ENCODE assay signal across 29 cellular contexts in the genomic region with DNA sequence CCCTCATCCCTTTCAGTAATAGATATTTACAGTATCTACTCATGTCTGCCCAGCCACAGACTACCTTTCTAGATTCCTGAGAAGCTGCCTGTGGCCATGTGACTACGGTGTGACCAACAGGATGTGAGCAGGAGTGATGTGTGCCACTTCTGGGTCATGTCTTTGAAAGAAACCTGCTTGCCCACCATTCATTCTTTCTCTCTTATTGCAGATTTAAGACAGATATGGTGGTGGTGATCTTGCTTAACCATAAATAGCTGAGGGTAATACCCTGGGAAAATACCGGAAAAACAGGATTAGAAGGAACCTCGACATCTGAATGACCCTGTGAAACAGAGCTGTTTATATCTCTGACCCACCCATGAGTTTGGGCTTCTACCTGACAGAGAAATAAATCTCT. TPM values are rescaled to one million over a fixed set of nuclear protein-coding genes. Genes with fewer than 3 reads are reported as not detected.
DNase-seq lines count a peak whose midpoint lies in the region; ATAC-seq and TF ChIP-seq lines count a peak whose summit lies in the region.
"Had no signal": no experiment of that assay in that cellular context is flagged by ENCODE, and none has a peak within 500 bp of the region (broad histone marks: within the 10 kb centered on the region; RNA-seq: fewer than 3 reads in every experiment).

No MANE protein-coding gene starts in this region.

- H3K9me3 Mint-ChIP-seq in endodermal cell = no peaks in the 10 kb centered on the region

- H3K4me1 ChIP-seq in endodermal cell (ENCODE audit: control insufficient read depth, insufficient read depth, low read length) (no peaks in the 10 kb centered on the region), mucosa of descending colon (ENCODE audit: low read depth) (peaks cover 15% of the 10 kb centered on the region), thyroid gland (peaks cover 0 to 13% of the 10 kb centered on the region in 2 donors)

- 95 to 100% methylated on average over 1 to 3 of the region's 3 CpGs for WGBS in endodermal cell (ENCODE audit: insufficient coverage in 1 of 2, insufficient read length in 1 of 2), 2 experiments
- WGBS in thyroid gland, 2 donors = 87 to 96% methylated on average over 3 of the region's 3 CpGs

- TF ChIP-seq POLR2A in erythroblast (IDR thresholded peaks at IDR 0.05; ENCODE audit: low read length) (no peak), thyroid gland (IDR thresholded peaks at IDR 0.05) (no peak)

- H3K4me3 Mint-ChIP-seq in endodermal cell = no peak overlapping the region
- H3K4me3 Mint-ChIP-seq: activated B cell treated with CpG ODN at 0.5 μM for 24 hours; activated T-helper 1 cell treated with anti-CD3 and anti-CD28 coated beads, Interleukin-12 subunit alpha, Interleukin-12 subunit beta, Interleukin-2, Interleukin-4 antibody, amounts not matched to agents 30 ng/mL and 10 ng/mL and 1 ng/mL, durations not matched to agents 14 hours and 24 hours and 36 hours; CD4-positive, alpha-beta T cell; natural killer cell treated with Interleukin-12 subunit alpha and Interleukin-12 subunit beta and Interleukin-15 and Interleukin-18, amount 100 ng/mL, for 72 hours had no signal

- H3K9me3 ChIP-seq in endodermal cell (ENCODE audit: control insufficient read depth, low read length) (no peaks in the 10 kb centered on the region), mucosa of descending colon (no peaks in the 10 kb centered on the region), thyroid gland (no peaks in the 10 kb centered on the region)

- intact Hi-C loops in mucosa of descending colon (cut with DNase I, micrococcal nuclease) (no loop called here), thyroid gland (cut with DNase I) (no loop called here)

- H3K4me3 ChIP-seq in endodermal cell (ENCODE audit: low read length) (no peak overlapping the region), mucosa of descending colon (no peak overlapping the region), thyroid gland (replicated peaks in 1 of 3) (no peak overlapping the region)
- H3K4me3 ChIP-seq: tibial artery had no signal

- H3K27ac ChIP-seq in endodermal cell (ENCODE audit: low read depth, low read length) (no peak overlapping the region), thyroid gland (no peak overlapping the region)
- H3K27ac ChIP-seq: parathyroid adenoma, tibial artery had no signal

- DNase-seq in ELF-1 (ENCODE audit: low read depth, low spot score) (peak; percentile 33), HT1080 (ENCODE audit: low read depth) (peak; percentile 57), endodermal cell (no peak), mucosa of descending colon (no peak), iPS-NIHi11 (ENCODE audit: low spot score) (no peak), erythroblast (lab: John Stamatoyannopoulos, UW) (no peak), thyroid gland (no peak)
- DNase-seq: activated B cell treated with CpG ODN at 0.5 μM for 24 hours; CD4-positive, alpha-beta T cell; cortex of kidney; DMS79 treated with DMSO at 0.1 percent for 48 hours; foreskin melanocyte; hippocampal formation; Kasumi-1; kidney; mesendoderm; NCI-H1105; NCI-H2081; NCI-H446; stimulated activated CD4-positive, alpha-beta T cell treated with anti-CD3 and anti-CD28 coated beads, Interleukin-1b, Interleukin-23, amount 100 ng/mL, for 48 hours; stimulated activated naive CD4-positive, alpha-beta T cell; T-helper 9 cell; tibial artery had no signal

- peak; percentile 31 for ATAC-seq in mucosa of descending colon
- ATAC-seq in activated CD4-positive, CD25-positive, alpha-beta regulatory T cell treated with anti-CD3 and anti-CD28 coated beads, Interleukin-2, amount 50 U/mL, for 24 hours = no peak
- ATAC-seq: HCT116 had no signal

- TF ChIP-seq CTCF in endodermal cell (conservative IDR thresholded peaks at IDR 0.05) = no peak
- no peak for TF ChIP-seq CTCF in mucosa of descending colon (IDR thresholded peaks at IDR 0.05)
- no peak for TF ChIP-seq CTCF in thyroid gland (IDR thresholded peaks at IDR 0.05)

- no peaks in the 10 kb centered on the region for H3K27me3 Mint-ChIP-seq in endodermal cell (ENCODE audit: insufficient read depth)
- H3K27me3 Mint-ChIP-seq: activated B cell treated with CpG ODN at 0.5 μM for 24 hours; CD4-positive, alpha-beta T cell; natural killer cell treated with Interleukin-12 subunit alpha and Interleukin-12 subunit beta and Interleukin-15 and Interleukin-18, amount 100 ng/mL, for 72 hours had no signal

- peaks cover 62% of the 10 kb centered on the region for H3K36me3 Mint-ChIP-seq in endodermal cell (ENCODE audit: low read depth)

- H3K4me1 Mint-ChIP-seq in endodermal cell = peaks cover 4% of the 10 kb centered on the region

- H3K27me3 ChIP-seq in endodermal cell (ENCODE audit: control insufficient read depth, insufficient read depth, low read length, poor library complexity, severe bottlenecking) (no peaks in the 10 kb centered on the region), thyroid gland (no peaks in the 10 kb centered on the region)
- H3K27me3 ChIP-seq: tibial artery had no signal

- H3K27ac Mint-ChIP-seq in endodermal cell = peak overlapping the region; percentile 21
- H3K27ac Mint-ChIP-seq: activated B cell treated with CpG ODN at 0.5 μM for 24 hours; activated T-helper 1 cell treated with anti-CD3 and anti-CD28 coated beads, Interleukin-12 subunit alpha, Interleukin-12 subunit beta, Interleukin-2, Interleukin-4 antibody, amounts not matched to agents 30 ng/mL and 10 ng/mL and 1 ng/mL, durations not matched to agents 14 hours and 24 hours and 36 hours; CD4-positive, alpha-beta T cell had no signal

- H3K9ac ChIP-seq in endodermal cell (ENCODE audit: extremely low read depth, low read length, poor library complexity, severe bottlenecking) = no peak overlapping the region
- H3K9ac ChIP-seq: parathyroid adenoma had no signal

- H3K36me3 ChIP-seq in endodermal cell (ENCODE audit: control insufficient read depth, insufficient read depth, low read length) (peaks cover 52% of the 10 kb centered on the region), mucosa of descending colon (ENCODE audit: low read depth) (no peaks in the 10 kb centered on the region), thyroid gland (peaks cover 0 to 2% of the 10 kb centered on the region in 2 donors)

RNA-seq across cellular contexts. Expression of gene GUCA2A, which starts 41.6 kb away (rescaled TPM):
- total RNA-seq in HT1080 (2014; rRNA removed; shearing (Covaris generic)) = 0.69 TPM in 1 of 2 replicates, not detected in the other
- not detected in 2 replicates for polyA plus RNA-seq in HT1080 (2015; cell fraction: cytosol; rRNA removed)
- polyA plus RNA-seq in HT1080 (2015; cell fraction: nucleus; rRNA removed) = not detected in 2 replicates
- total RNA-seq in endodermal cell (1 to 10 TPM in 1 of 2 donors, not detected in 1; 1.9 TPM), mucosa of descending colon (1,000 to 10,000 TPM in 2 of 3 donors, 100 to 1,000 TPM in 1; 920 to 2,800 (median 1,254) TPM), thyroid gland (not detected)
- polyA plus RNA-seq in endodermal cell (2013, experiment 1 of 2) = 1.1 TPM
- 0.95 TPM for polyA plus RNA-seq in endodermal cell (2013, experiment 2 of 2)
- total RNA-seq: activated B cell treated with CpG ODN at 0.5 μM for 24 hours; activated CD8-positive, alpha-beta memory T cell treated with anti-CD3 and anti-CD28 coated beads for 36 hours; activated T-helper 1 cell treated with anti-CD3 and anti-CD28 coated beads, Interleukin-12 subunit alpha, Interleukin-12 subunit beta, Interleukin-2, Interleukin-4 antibody, amounts not matched to agents 30 ng/mL and 10 ng/mL and 1 ng/mL, durations not matched to agents 14 hours and 24 hours and 36 hours; CD4-positive, alpha-beta T cell; kidney; natural killer cell treated with Interleukin-12 subunit alpha and Interleukin-12 subunit beta and Interleukin-15 and Interleukin-18, amount 100 ng/mL, for 72 hours had no signal

RNA-seq across cellular contexts. Expression of gene GUCA2B, which starts 53.0 kb away (rescaled TPM):
- not detected in 2 replicates for total RNA-seq in HT1080 (2014; rRNA removed; shearing (Covaris generic))
- not detected in 2 replicates for polyA plus RNA-seq in HT1080 (2015; cell fraction: cytosol; rRNA removed)
- not detected in 2 replicates for polyA plus RNA-seq in HT1080 (2015; cell fraction: nucleus; rRNA removed)
- not detected for total RNA-seq in endodermal cell
- polyA plus RNA-seq in endodermal cell (2013, experiment 1 of 2) = not detected
- not detected for polyA plus RNA-seq in endodermal cell (2013, experiment 2 of 2)
- 100 to 1,000 TPM; 153 to 381 (median 176) TPM for total RNA-seq in mucosa of descending colon
- total RNA-seq in thyroid gland = not detected
- total RNA-seq: activated B cell treated with CpG ODN at 0.5 μM for 24 hours; activated CD8-positive, alpha-beta memory T cell treated with anti-CD3 and anti-CD28 coated beads for 36 hours; activated T-helper 1 cell treated with anti-CD3 and anti-CD28 coated beads, Interleukin-12 subunit alpha, Interleukin-12 subunit beta, Interleukin-2, Interleukin-4 antibody, amounts not matched to agents 30 ng/mL and 10 ng/mL and 1 ng/mL, durations not matched to agents 14 hours and 24 hours and 36 hours; CD4-positive, alpha-beta T cell; kidney; natural killer cell treated with Interleukin-12 subunit alpha and Interleukin-12 subunit beta and Interleukin-15 and Interleukin-18, amount 100 ng/mL, for 72 hours had no signal

Comparison
In these comparisons a context has a peak if more than half of its experiments do, and no peak if none do; other contexts are left out.
1. DNase-seq: peak in ELF-1 (single experiment) and HT1080 (single experiment); none in endodermal cell (single experiment), mucosa of descending colon (0 of 3), iPS-NIHi11 (single experiment), erythroblast (0 of 2) and thyroid gland (0 of 2).
2. RNA of gene GUCA2A, which starts 41.6 kb away (total RNA-seq): 920 to 2,800 TPM in mucosa of descending colon; 1.9 TPM in endodermal cell, 0.69 TPM in HT1080 and not detected in thyroid gland; every median in the first group is over 100 times any median in the second.
3. RNA of gene GUCA2B, which starts 53.0 kb away (total RNA-seq): 153 to 381 TPM in mucosa of descending colon; not detected in HT1080, not detected in endodermal cell and not detected in thyroid gland; every median in the first group is over 100 times any median in the second.